Comparison of ENCODE assay signal across 13 cellular contexts in the genomic region with DNA sequence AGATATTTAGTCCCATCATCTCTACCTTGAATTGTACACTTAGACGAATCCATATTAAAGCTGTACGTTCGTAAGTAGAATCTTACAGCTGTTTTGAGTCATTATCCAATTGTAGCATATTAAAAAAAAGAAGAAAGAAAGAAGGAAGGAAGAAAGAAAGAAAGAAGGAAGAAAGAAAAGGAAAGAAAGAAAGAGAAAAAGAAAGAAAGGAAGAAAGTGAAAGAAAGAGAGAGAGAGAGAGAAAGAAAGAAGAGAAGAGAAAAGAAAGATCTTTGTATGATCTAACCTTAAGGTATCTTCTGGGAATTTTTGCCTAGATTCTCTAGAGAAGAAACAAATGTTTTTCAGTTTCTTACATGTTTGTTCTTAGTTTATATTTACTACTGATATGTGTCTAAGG. TPM values are rescaled to one million over a fixed set of nuclear protein-coding genes. Genes with fewer than 3 reads are reported as not detected.
A peak's percentile ranks its signal among the peaks of the same experiment; 100 is the strongest.
DNase-seq lines count a peak whose midpoint lies in the region; FAIRE-seq and TF ChIP-seq lines count a peak whose summit lies in the region.
"Had no signal": no experiment of that assay in that cellular context is flagged by ENCODE, and none has a peak within 500 bp of the region (broad histone marks: within the 10 kb centered on the region; RNA-seq: fewer than 3 reads in every experiment).

No MANE protein-coding gene starts in this region.

- no peak overlapping the region for H3K4me3 Mint-ChIP-seq in mesothelial cell of epicardium

- no peaks in the 10 kb centered on the region for H3K9me3 Mint-ChIP-seq in mesothelial cell of epicardium

- H3K9ac ChIP-seq in stomach smooth muscle (ENCODE audit: low read length in 2 of 2), result peak overlapping the region; percentile 13 to 63

- no peaks in the 10 kb centered on the region for H3K27me3 ChIP-seq in kidney epithelial cell (ENCODE audit: control insufficient read depth, insufficient read depth, low read length)
- H3K27me3 ChIP-seq in stomach smooth muscle (ENCODE audit: control insufficient read depth in 1 of 2, insufficient read depth in 2 of 2, low read length in 2 of 2), result no peaks in the 10 kb centered on the region
- H3K27me3 ChIP-seq: neutrophil had no signal

- FAIRE-seq in GM12891 (lab: Jason Lieb, UNC), result no peak

- H3K36me3 Mint-ChIP-seq in mesothelial cell of epicardium, result peaks cover 10% of the 10 kb centered on the region

- CTCF ChIA-PET in HEK293 (lab: Yijun Ruan, JAX), result interaction anchor here (1.1 kb wide), 1 partner anchor 71 kb away, joined by 4 read pairs; no protein-coding TSS in a partner anchor

- H3K4me3 ChIP-seq in HEK293 (ENCODE audit: low read depth, low read length), result no peak overlapping the region
- peak overlapping the region; percentile 34 for H3K4me3 ChIP-seq in astrocyte of the cerebellum (ENCODE audit: low read depth, low read length)
- peak overlapping the region; percentile 33 for H3K4me3 ChIP-seq in kidney epithelial cell (ENCODE audit: low read depth, low read length)
- peak overlapping the region; percentile 44 to 57 for H3K4me3 ChIP-seq in stomach smooth muscle (ENCODE audit: low read length in 2 of 2)

- in situ Hi-C loops in astrocyte of the cerebellum (cut with HindIII; ENCODE audit: low sequenced_read_pairs), result loop anchor here (5.0 kb wide), 1 partner anchor 33 kb away; no protein-coding TSS in a partner anchor

- no peaks in the 10 kb centered on the region for H3K27me3 Mint-ChIP-seq in mesothelial cell of epicardium (ENCODE audit: low read depth)

- DNase-seq in astrocyte of the cerebellum (ENCODE audit: low read depth), result no peak
- no peak for DNase-seq in kidney epithelial cell (ENCODE audit: low read depth)
- DNase-seq in GM12891 (ENCODE audit: insufficient read length, low spot score), result no peak
- DNase-seq in AG08396 (ENCODE audit: low spot score), result no peak
- no peak for DNase-seq in activated T-cell treated with anti-CD3 and anti-CD28 coated beads for 4 hours
- no peak for DNase-seq in mesothelial cell of epicardium (ENCODE audit: low spot score in 2 of 2, unreplicated experiment in 2 of 2)
- DNase-seq: activated CD4-positive, alpha-beta T cell treated with anti-CD3 and anti-CD28 coated beads for 48 hours; caudate nucleus; NCI-H2171; T-helper 1 cell had no signal

- H3K4me1 Mint-ChIP-seq in mesothelial cell of epicardium, result peaks cover 49% of the 10 kb centered on the region

- H3K36me3 ChIP-seq in HEK293 (ENCODE audit: control insufficient read depth in 2 of 2, insufficient read depth in 1 of 2, low read length in 2 of 2) (no peaks in the 10 kb centered on the region), kidney epithelial cell (ENCODE audit: control insufficient read depth, insufficient read depth, low read length) (no peaks in the 10 kb centered on the region), stomach smooth muscle (ENCODE audit: control insufficient read depth in 2 of 2, insufficient read depth in 2 of 2, low read length in 2 of 2) (no peaks in the 10 kb centered on the region)
- H3K36me3 ChIP-seq: neutrophil had no signal

- H3K9me3 ChIP-seq in HEK293 (ENCODE audit: control insufficient read depth, insufficient read depth, low read depth, low read length), result no peaks in the 10 kb centered on the region
- H3K9me3 ChIP-seq in stomach smooth muscle (ENCODE audit: control insufficient read depth in 2 of 2, low read length in 2 of 2), result no peaks in the 10 kb centered on the region
- H3K9me3 ChIP-seq: neutrophil had no signal

- H3K27ac ChIP-seq in HEK293 (ENCODE audit: extremely low read depth, low read depth, low read length) (no peak overlapping the region), stomach smooth muscle (ENCODE audit: low read length) (peak overlapping the region; percentile 1)
- H3K27ac ChIP-seq: neutrophil had no signal

- TF ChIP-seq CTCF in HEK293 (tag by site-specific recombination; IDR thresholded peaks at IDR 0.05), result no peak
- no peak for TF ChIP-seq CTCF in astrocyte of the cerebellum (IDR thresholded peaks at IDR 0.05; ENCODE audit: low read depth, low read length, missing control alignments)
- TF ChIP-seq CTCF in kidney epithelial cell (IDR thresholded peaks at IDR 0.05; ENCODE audit: insufficient read depth, low read length, poor library complexity, severe bottlenecking), result no peak
- TF ChIP-seq CTCF in mesothelial cell of epicardium (IDR thresholded peaks at IDR 0.05; ENCODE audit: unreplicated experiment), result no peak

- POLR2A ChIA-PET in HEK293 (lab: Yijun Ruan, JAX), result no interaction called here

- H3K4me1 ChIP-seq in HEK293 (ENCODE audit: control insufficient read depth, insufficient read depth, low read length) (peaks cover 7% of the 10 kb centered on the region; the same call in 1 of the 2 replicates), stomach smooth muscle (ENCODE audit: control insufficient read depth, insufficient read depth, low read length) (no peaks in the 10 kb centered on the region)

- TF ChIP-seq POLR2A in GM12891 (IDR thresholded peaks at IDR 0.05; ENCODE audit: low read depth, low read length), result no peak

- H3K27ac Mint-ChIP-seq in mesothelial cell of epicardium, result no peak overlapping the region

TF ChIP-seq in HEK293, 187 proteins besides CTCF, POLR2A, EP300 and RAD21:
- TF ChIP-seq, protein P1, sequence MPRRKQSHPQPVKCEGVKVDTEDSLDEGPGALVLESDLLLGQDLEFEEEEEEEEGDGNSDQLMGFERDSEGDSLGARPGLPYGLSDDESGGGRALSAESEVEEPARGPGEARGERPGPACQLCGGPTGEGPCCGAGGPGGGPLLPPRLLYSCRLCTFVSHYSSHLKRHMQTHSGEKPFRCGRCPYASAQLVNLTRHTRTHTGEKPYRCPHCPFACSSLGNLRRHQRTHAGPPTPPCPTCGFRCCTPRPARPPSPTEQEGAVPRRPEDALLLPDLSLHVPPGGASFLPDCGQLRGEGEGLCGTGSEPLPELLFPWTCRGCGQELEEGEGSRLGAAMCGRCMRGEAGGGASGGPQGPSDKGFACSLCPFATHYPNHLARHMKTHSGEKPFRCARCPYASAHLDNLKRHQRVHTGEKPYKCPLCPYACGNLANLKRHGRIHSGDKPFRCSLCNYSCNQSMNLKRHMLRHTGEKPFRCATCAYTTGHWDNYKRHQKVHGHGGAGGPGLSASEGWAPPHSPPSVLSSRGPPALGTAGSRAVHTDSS (tag by site-specific recombination; IDR thresholded peaks at IDR 0.05), result no peak
- peak; percentile 53 for TF ChIP-seq ZNF366 (tag by site-specific recombination; conservative IDR thresholded peaks at IDR 0.05)
- TF ChIP-seq PRDM1 (tag by site-specific recombination; IDR thresholded peaks at IDR 0.05), result peak; percentile 79

TF ChIP-seq in GM12891, 5 proteins besides CTCF, POLR2A, EP300 and RAD21:
- TF ChIP-seq TAF1 (IDR thresholded peaks at IDR 0.05; ENCODE audit: low read depth, low read length), result no peak
- TF ChIP-seq PAX5 (IDR thresholded peaks at IDR 0.05; ENCODE audit: insufficient read depth, low read length, severe bottlenecking), result no peak
- TF ChIP-seq POU2F2 (IDR thresholded peaks at IDR 0.05; ENCODE audit: low read depth, low read length), result no peak
- no peak for TF ChIP-seq SPI1 (IDR thresholded peaks at IDR 0.05; ENCODE audit: low read depth, low read length)
- no peak for TF ChIP-seq POLR2AphosphoS5 (IDR thresholded peaks at IDR 0.05; ENCODE audit: low read depth, low read length)

RNA-seq across cellular contexts. Expression of gene DCN, which starts 2.5 kb away (rescaled TPM):
- total RNA-seq in kidney epithelial cell (2.9 and 3.1 TPM in 2 replicates), mesothelial cell of epicardium (1,349 to 1,406 TPM (median 1,402 TPM) in 3 replicates)
- not detected for polyA plus RNA-seq in GM12891 (2012; ENCODE audit: low read depth, missing spikeins)

Comparison
In these comparisons a context has a peak if more than half of its experiments do, and no peak if none do; other contexts are left out.
1. RNA of gene DCN, which starts 2.5 kb away (total RNA-seq): 1,349 to 1,406 TPM in mesothelial cell of epicardium; 2.9 to 3.1 TPM in kidney epithelial cell; every median in the first group is over 100 times any median in the second.